Comparison of ENCODE assay signal across 10 cellular contexts in the genomic region with DNA sequence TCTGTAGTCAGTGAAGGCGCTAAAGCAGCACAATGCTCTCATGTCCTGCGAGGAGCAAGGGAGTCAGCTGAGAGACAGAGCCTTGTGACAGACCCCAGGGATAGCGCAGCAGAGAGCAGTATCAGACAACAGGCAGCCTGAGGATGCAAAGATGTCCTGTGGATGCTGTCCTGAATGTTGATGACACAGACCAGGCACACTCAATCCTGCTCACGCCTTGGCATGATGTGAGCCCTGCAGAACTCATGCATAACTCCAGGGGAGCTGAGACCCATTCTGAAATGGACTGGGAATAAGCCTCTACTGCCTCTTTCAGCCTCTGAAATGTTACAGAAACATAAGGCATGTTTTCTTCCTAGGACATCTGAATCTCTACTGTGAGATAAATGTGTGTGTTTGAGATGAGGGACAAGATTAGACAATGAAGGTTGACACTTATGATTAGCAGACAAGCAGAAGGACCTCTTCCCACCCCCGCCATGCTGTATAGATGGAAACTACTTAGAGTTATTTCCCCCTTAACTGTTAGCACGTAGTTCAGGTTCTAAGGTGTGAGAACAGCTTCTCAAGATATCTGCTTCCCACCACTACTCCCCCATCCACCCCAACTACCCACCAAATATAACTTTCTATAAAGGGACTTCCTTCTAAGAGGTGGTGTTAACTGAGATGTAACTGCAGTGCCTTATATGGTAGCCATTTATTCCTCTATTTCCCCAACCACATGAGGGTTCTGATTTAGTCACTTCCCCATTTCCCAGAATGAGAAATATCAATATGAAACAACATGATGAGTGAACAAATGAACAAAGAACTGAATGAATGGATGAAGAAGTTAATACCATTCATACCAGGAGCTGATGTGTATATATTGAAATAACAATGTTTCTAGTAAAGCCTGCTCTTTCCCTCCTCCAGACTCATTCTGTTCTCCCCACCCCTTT. TPM values are rescaled to one million over a fixed set of nuclear protein-coding genes. Genes with fewer than 3 reads are reported as not detected.
DNase-seq lines count a peak whose midpoint lies in the region; ATAC-seq and TF ChIP-seq lines count a peak whose summit lies in the region.
"Had no signal": no experiment of that assay in that cellular context is flagged by ENCODE, and none has a peak within 500 bp of the region (broad histone marks: within the 10 kb centered on the region; RNA-seq: fewer than 3 reads in every experiment).

No MANE protein-coding gene starts in this region.

- H3K4me1 ChIP-seq in colonic mucosa (no peaks in the 10 kb centered on the region), right cardiac atrium (ENCODE audit: control insufficient read depth, insufficient read depth, low read length) (peaks cover 3% of the 10 kb centered on the region)

- H3K27ac Mint-ChIP-seq in activated CD4-positive, alpha-beta memory T cell treated with anti-CD3 and anti-CD28 coated beads for 36 hours: peak overlapping the region; percentile 89
- no peak overlapping the region for H3K27ac Mint-ChIP-seq in T-cell

- H3K4me3 Mint-ChIP-seq in activated CD4-positive, alpha-beta memory T cell treated with anti-CD3 and anti-CD28 coated beads for 36 hours: no peak overlapping the region
- no peak overlapping the region for H3K4me3 Mint-ChIP-seq in T-cell

- H3K27ac ChIP-seq in colonic mucosa: no peak overlapping the region
- no peak overlapping the region for H3K27ac ChIP-seq in right cardiac atrium (ENCODE audit: low read length)

- H3K27me3 Mint-ChIP-seq in activated CD4-positive, alpha-beta memory T cell treated with anti-CD3 and anti-CD28 coated beads for 36 hours: no peaks in the 10 kb centered on the region
- H3K27me3 Mint-ChIP-seq in T-cell: no peaks in the 10 kb centered on the region

- no peaks in the 10 kb centered on the region for H3K27me3 ChIP-seq in colonic mucosa
- H3K27me3 ChIP-seq in right cardiac atrium (ENCODE audit: control insufficient read depth, insufficient read depth): no peaks in the 10 kb centered on the region

- no peaks in the 10 kb centered on the region for H3K36me3 ChIP-seq in colonic mucosa

- POLR2A ChIA-PET in activated CD4-positive, alpha-beta memory T cell treated with anti-CD3 and anti-CD28 coated beads for 36 hours (lab: Charles Lee): interaction anchor here (0.6 to 3.5 kb wide), 5 partner anchors 8 to 44 kb away, joined by 3 to 34 read pairs (median 3); no protein-coding TSS in a partner anchor
- POLR2A ChIA-PET in T-cell (lab: Charles Lee): no interaction called here

- CTCF ChIA-PET in activated CD4-positive, alpha-beta memory T cell treated with anti-CD3 and anti-CD28 coated beads for 36 hours (lab: Charles Lee): interaction anchor here (0.7 to 1.9 kb wide), 3 partner anchors 9 to 259 kb away, joined by 3 to 8 read pairs (median 3); no protein-coding TSS in a partner anchor
- CTCF ChIA-PET in T-cell (lab: Charles Lee): no interaction called here

- peaks cover 73% of the 10 kb centered on the region for H3K4me1 Mint-ChIP-seq in activated CD4-positive, alpha-beta memory T cell treated with anti-CD3 and anti-CD28 coated beads for 36 hours (ENCODE audit: low read depth)
- peaks cover 10 to 30% (median 17%) of the 10 kb centered on the region in 3 donors for H3K4me1 Mint-ChIP-seq in T-cell

- H3K4me3 ChIP-seq in colonic mucosa (no peak overlapping the region), right cardiac atrium (ENCODE audit: low read length) (no peak overlapping the region)

- 80% methylated on average over 6 of the region's 6 CpGs for WGBS in right cardiac atrium

- no peaks in the 10 kb centered on the region for H3K9me3 ChIP-seq in colonic mucosa
- peaks cover 3% of the 10 kb centered on the region for H3K9me3 ChIP-seq in right cardiac atrium (ENCODE audit: control insufficient read depth, low read length)

- ATAC-seq in GM18498 (IDR thresholded peaks at IDR 0.05; ENCODE audit: unreplicated experiment) (peak; percentile 53), GM19395 (IDR thresholded peaks at IDR 0.05; ENCODE audit: unreplicated experiment) (peak; percentile 57), HG03064 (IDR thresholded peaks at IDR 0.05; ENCODE audit: low read depth, unreplicated experiment) (peak; percentile 27), right cardiac atrium (no peak), T-cell (replicated peaks in 1 of 4) (no peak)

- H3K9me3 Mint-ChIP-seq in activated CD4-positive, alpha-beta memory T cell treated with anti-CD3 and anti-CD28 coated beads for 36 hours: peaks cover 50% of the 10 kb centered on the region
- peaks cover 0 to 9% (median 2%) of the 10 kb centered on the region in 3 donors for H3K9me3 Mint-ChIP-seq in T-cell

- no peak overlapping the region for H3K9ac ChIP-seq in colonic mucosa (ENCODE audit: low read depth in 2 of 2, low read length in 2 of 2)

- peaks cover 29% of the 10 kb centered on the region for H3K36me3 Mint-ChIP-seq in activated CD4-positive, alpha-beta memory T cell treated with anti-CD3 and anti-CD28 coated beads for 36 hours
- H3K36me3 Mint-ChIP-seq in T-cell: peaks cover 2% of the 10 kb centered on the region

- intact Hi-C loops in activated CD4-positive, alpha-beta memory T cell treated with anti-CD3 and anti-CD28 coated beads for 36 hours (cut with micrococcal nuclease): loop anchor here (1.0 to 2.0 kb wide), 5 partner anchors 9 to 256 kb away; a partner anchor contains a TSS
- intact Hi-C loops in colonic mucosa (cut with DNase I): no loop called here
- intact Hi-C loops in right cardiac atrium (cut with DNase I): no loop called here

- no peak for TF ChIP-seq CTCF in colonic mucosa (IDR thresholded peaks at IDR 0.05)

- DNase-seq in activated CD4-positive, alpha-beta memory T cell treated with anti-CD3 and anti-CD28 coated beads for 36 hours: peak; percentile 46
- no peak for DNase-seq in colonic mucosa
- DNase-seq in right cardiac atrium: no peak
- no peak for DNase-seq in T-cell
- DNase-seq in KG1 (lab: John Stamatoyannopoulos, UW): no peak
- DNase-seq: NCI-H526 treated with DMSO at 0.1 percent for 48 hours; stimulated activated CD8-positive, alpha-beta memory T cell treated with anti-CD3 and anti-CD28 coated beads, Interleukin-4, amount 100 ng/mL, for 48 hours had no signal

RNA-seq across cellular contexts. Expression of a gene that starts 7.4 kb away (rescaled TPM):
- total RNA-seq in activated CD4-positive, alpha-beta memory T cell treated with anti-CD3 and anti-CD28 coated beads for 36 hours: 100 to 1,000 TPM; 104 to 106 TPM
- total RNA-seq in colonic mucosa: 10 to 100 TPM in 1 of 2 donors, 1 to 10 TPM in 1; 4.0 to 10.2 TPM
- 10 to 100 TPM; 17.9 to 23.6 (median 20.6) TPM for total RNA-seq in right cardiac atrium
- 21.2 TPM for polyA plus RNA-seq in right cardiac atrium
- total RNA-seq in T-cell: 10 to 100 TPM; 55.5 to 73.4 (median 70.7) TPM

Comparison
In these comparisons a context has a peak if more than half of its experiments do, and no peak if none do; other contexts are left out.
1. ATAC-seq: peak in GM18498 (single experiment), GM19395 (single experiment) and HG03064 (single experiment); none in right cardiac atrium (0 of 2) and T-cell (0 of 4).